Comparison of ENCODE assay signal across 13 cellular contexts in the genomic region with DNA sequence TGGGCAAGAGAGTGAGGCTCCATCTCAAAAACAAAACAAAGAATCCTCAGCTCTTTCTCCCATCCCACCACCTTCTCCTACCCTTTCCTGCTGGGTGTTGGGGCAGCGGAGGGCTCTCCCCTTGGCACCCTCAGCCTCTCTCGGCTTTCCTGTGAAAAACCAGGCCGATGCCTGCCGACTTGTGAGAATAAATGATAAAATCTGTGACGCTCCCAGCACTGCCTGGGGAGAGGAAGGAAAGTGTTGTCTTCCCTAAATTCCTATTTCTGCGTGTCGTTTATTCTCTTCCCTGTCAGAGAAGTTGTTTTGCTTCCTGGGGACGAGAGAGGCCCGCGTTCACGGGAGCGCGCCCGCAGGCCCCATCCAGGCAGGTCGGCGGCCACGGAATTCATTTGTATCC. TPM values are rescaled to one million over a fixed set of nuclear protein-coding genes. Genes with fewer than 3 reads are reported as not detected.
A peak's percentile ranks its signal among the peaks of the same experiment; 100 is the strongest.
DNase-seq lines count a peak whose midpoint lies in the region; ATAC-seq and TF ChIP-seq lines count a peak whose summit lies in the region.
"Had no signal": no experiment of that assay in that cellular context is flagged by ENCODE, and none has a peak within 500 bp of the region (broad histone marks: within the 10 kb centered on the region; RNA-seq: fewer than 3 reads in every experiment).

No MANE protein-coding gene starts in this region.

- H3K27me3 ChIP-seq in H9 (ENCODE audit: insufficient read depth, low read length) (no peaks in the 10 kb centered on the region), tibial artery (no peaks in the 10 kb centered on the region)
- H3K27me3 ChIP-seq: BE2C had no signal

- H2BK20ac ChIP-seq in H9 (ENCODE audit: low read depth, low read length, poor library complexity, severe bottlenecking) = no peak overlapping the region

- H2BK5ac ChIP-seq in H9 (ENCODE audit: insufficient read length, low read length) = no peak overlapping the region

- H3K36me3 ChIP-seq in tibial artery = no peaks in the 10 kb centered on the region
- H3K36me3 ChIP-seq: BE2C had no signal

- H3K14ac ChIP-seq in H9 (ENCODE audit: insufficient read depth, low read length) = no peak overlapping the region

- H3K4me3 Mint-ChIP-seq in H9 = no peak overlapping the region
- H3K4me3 Mint-ChIP-seq in brain = no peak overlapping the region
- no peak overlapping the region for H3K4me3 Mint-ChIP-seq in nephron

- no peak overlapping the region for H3K4me3 ChIP-seq in tibial artery

- no peak overlapping the region for H4K8ac ChIP-seq in H9 (replicated peaks; ENCODE audit: insufficient read length, low read depth, low read length)

- intact Hi-C loops in tibial artery (cut with DNase I; ENCODE audit: low total_unique reads) = no loop called here

- H2AFZ ChIP-seq in H9 (ENCODE audit: low read length) = no peak overlapping the region

- DNase-seq in H9 (no peak), tibial artery (no peak), kidney glomerular epithelial cell (lab: John Stamatoyannopoulos, UW) (no peak)
- no peak for DNase-seq in activated CD4-positive, CD25-positive, alpha-beta regulatory T cell treated with anti-CD3 and anti-CD28 coated beads, Interleukin-2, amount 50 U/mL, for 72 hours
- DNase-seq: BE2C, MV-4-11, NCI-H1436 treated with DMSO at 0.1 percent for 48 hours, NCI-H446, NCI-H774, SHP77 had no signal

- no CpG with 5 or more reads among the region's 17 CpGs for WGBS in H9 (ENCODE audit: extremely low coverage, insufficient read length, low lambda C conversion rate)

- H3K9me3 Mint-ChIP-seq in H9 (no peaks in the 10 kb centered on the region), brain (peaks cover 0 to 14% (median 4%) of the 10 kb centered on the region in 5 experiments), nephron (no peaks in the 10 kb centered on the region)

- no peak overlapping the region for H2BK15ac ChIP-seq in H9 (ENCODE audit: low read depth, low read length)

- H3K23ac ChIP-seq in H9 (ENCODE audit: insufficient read length, low read depth, low read length) = no peak overlapping the region

- H3K4me1 ChIP-seq in H9 (ENCODE audit: insufficient read depth, low read length) (no peaks in the 10 kb centered on the region; the same call in 1 of the 2 replicates), tibial artery (peaks cover 10 to 93% (median 76%) of the 10 kb centered on the region in 4 donors)
- H3K4me1 ChIP-seq: BE2C had no signal

- H2BK120ac ChIP-seq in H9 (ENCODE audit: low read depth, low read length, poor library complexity, severe bottlenecking) = no peak overlapping the region

- H3K79me1 ChIP-seq in H9 (ENCODE audit: insufficient read depth, low read depth, low read length, poor library complexity, severe bottlenecking) = no peaks in the 10 kb centered on the region

- H3T11ph ChIP-seq in H9 (ENCODE audit: low read length) = no peak overlapping the region

- peak overlapping the region in 2 of 3 experiments; percentile 19 to 39; a peak in 1 of 7 replicates for H3K27ac Mint-ChIP-seq in H9
- peak overlapping the region in 4 of 5 experiments; percentile 44 to 72 (median 62) for H3K27ac Mint-ChIP-seq in brain
- H3K27ac Mint-ChIP-seq in nephron = peak overlapping the region in 2 of 3 experiments; percentile 43 to 65

- no peak overlapping the region for H2BK12ac ChIP-seq in H9 (ENCODE audit: insufficient read length, low read depth, low read length)

- no peak overlapping the region for H3K27ac ChIP-seq in H9 (ENCODE audit: insufficient read length, low read depth, low read length)
- peak overlapping the region; percentile 11 to 93 for H3K27ac ChIP-seq in tibial artery

- peaks cover 0 to 6% (median 0%) of the 10 kb centered on the region in 3 experiments; a peak in 2 of 7 replicates for H3K36me3 Mint-ChIP-seq in H9 (ENCODE audit: insufficient read depth in 1 of 3, low read depth in 3 of 3)
- H3K36me3 Mint-ChIP-seq in brain = peaks cover 23% of the 10 kb centered on the region
- peaks cover 4% of the 10 kb centered on the region for H3K36me3 Mint-ChIP-seq in nephron (ENCODE audit: low read depth)

- no peak overlapping the region for H3K18ac ChIP-seq in H9 (ENCODE audit: insufficient read length, low read depth, low read length)

- no peak for ATAC-seq in HG02571 (IDR thresholded peaks at IDR 0.05; ENCODE audit: unreplicated experiment)

- no peak overlapping the region for H3K9ac ChIP-seq in H9 (ENCODE audit: extremely low read depth, insufficient read length, low read length)

- H3K4me1 Mint-ChIP-seq in H9 (peaks cover 10 to 21% of the 10 kb centered on the region in 2 experiments), brain (peaks cover 76% of the 10 kb centered on the region), nephron (peaks cover 49% of the 10 kb centered on the region)

- H3K23me2 ChIP-seq in H9 (ENCODE audit: insufficient read length, low read depth, low read length, poor library complexity, severe bottlenecking) = no peaks in the 10 kb centered on the region

- H3K4ac ChIP-seq in H9 (ENCODE audit: low read depth, low read length) = no peak overlapping the region

- no peak overlapping the region for H3K56ac ChIP-seq in H9 (ENCODE audit: insufficient read length, low read depth, low read length)

- H3K27me3 Mint-ChIP-seq in H9 (ENCODE audit: low read depth) = no peaks in the 10 kb centered on the region
- no peaks in the 10 kb centered on the region for H3K27me3 Mint-ChIP-seq in brain
- no peaks in the 10 kb centered on the region for H3K27me3 Mint-ChIP-seq in nephron (ENCODE audit: low read depth)

- H4K91ac ChIP-seq in H9 (ENCODE audit: insufficient read length, low read depth, low read length) = no peak overlapping the region

- H4K5ac ChIP-seq in H9 (ENCODE audit: insufficient read length, low read depth, low read length) = no peak overlapping the region

- H3K9me3 ChIP-seq in H9 (ENCODE audit: control insufficient read depth, low read depth, low read length) = no peaks in the 10 kb centered on the region
- H3K9me3 ChIP-seq in tibial artery = no peaks in the 10 kb centered on the region
- H3K9me3 ChIP-seq: BE2C had no signal

- H3K79me2 ChIP-seq in H9 (ENCODE audit: insufficient read depth, low read length) = no peaks in the 10 kb centered on the region; the same call in 1 of the 2 replicates

- no peak overlapping the region for H3K4me2 ChIP-seq in H9 (ENCODE audit: insufficient read depth, insufficient read length, low read length)

- no peaks in the 10 kb centered on the region for H4K20me1 ChIP-seq in H9 (ENCODE audit: control insufficient read depth, insufficient read depth, insufficient read length)

- H2AK5ac ChIP-seq in H9 (ENCODE audit: insufficient read length, low read length) = no peak overlapping the region

- TF ChIP-seq CTCF in H9 (conservative IDR thresholded peaks at IDR 0.05) (no peak), brain (conservative IDR thresholded peaks at IDR 0.05) (no peak), nephron (IDR thresholded peaks at IDR 0.05; ENCODE audit: unreplicated experiment in 3 of 3) (no peak), tibial artery (IDR thresholded peaks at IDR 0.05) (no peak)

RNA-seq across cellular contexts. Expression of a gene that starts 19.7 kb away (rescaled TPM):
- 13.7 and 14.3 TPM in 2 replicates for total RNA-seq in H9 (2021)
- polyA plus RNA-seq in brain (ENCODE audit: insufficient read depth, low read depth, low replicate concordance) = 43.2 TPM
